9 cellular contexts compared by ENCODE assay signal in genomic region chr12:53973093-53974042, GRCh38. TPM values are rescaled to one million over a fixed set of nuclear protein-coding genes. Genes with fewer than 3 reads are reported as not detected.
DNase-seq lines count a peak whose midpoint lies in the region; ATAC-seq and TF ChIP-seq lines count a peak whose summit lies in the region.
"Had no signal": no experiment of that assay in that cellular context is flagged by ENCODE, and none has a peak within 500 bp of the region (broad histone marks: within the 10 kb centered on the region; RNA-seq: fewer than 3 reads in every experiment).

TSS of gene HOXC11 (plus strand) at chr12:53973126. CDS start at chr12:53973242, 116 bp downstream.

- H3K36me3 ChIP-seq in CD4-positive, alpha-beta memory T cell (ENCODE audit: insufficient read depth, low read length): no peaks in the 10 kb centered on the region
- H3K36me3 ChIP-seq in Karpas-422 (ENCODE audit: insufficient read depth, low read length): no peaks in the 10 kb centered on the region
- no peaks in the 10 kb centered on the region for H3K36me3 ChIP-seq in mammary epithelial cell (ENCODE audit: insufficient read depth, low read length)

- peak within 1 kb of the TSS in 6 of 7 donors; percentile 67 to 88 (median 82) for H3K27ac Mint-ChIP-seq in CD4-positive, alpha-beta memory T cell
- no peak within 1 kb of the TSS for H3K27ac Mint-ChIP-seq in neural crest cell (ENCODE audit: unreplicated experiment)

- no peaks in the 10 kb centered on the region for H3K9me3 ChIP-seq in CD4-positive, alpha-beta memory T cell (ENCODE audit: control insufficient read depth in 1 of 2, low read length in 2 of 2)
- H3K9me3 ChIP-seq in Karpas-422 (ENCODE audit: low read length) (no peaks in the 10 kb centered on the region), mammary epithelial cell (replicated peaks; ENCODE audit: insufficient read depth, low read length) (no peaks in the 10 kb centered on the region)

- BruUV-seq in mammary epithelial cell (replicated peaks; lab: Mats Ljungman, UMichigan): no TSS peak

- no peaks in the 10 kb centered on the region for H3K9me2 ChIP-seq in Karpas-422 (replicated peaks; ENCODE audit: insufficient read depth, low read length)

- H3K4me1 Mint-ChIP-seq in CD4-positive, alpha-beta memory T cell: peaks cover 4 to 31% (median 18%) of the 10 kb centered on the region in 4 donors
- H3K4me1 Mint-ChIP-seq in neural crest cell: no peaks in the 10 kb centered on the region

- H3K79me2 ChIP-seq in Karpas-422 (ENCODE audit: low read length) (no peaks in the 10 kb centered on the region), mammary epithelial cell (ENCODE audit: insufficient read depth, low read length) (no peaks in the 10 kb centered on the region)

- dilution Hi-C loops in mammary epithelial cell (cut with HindIII; ENCODE audit: low sequenced_read_pairs): no loop called here

- peak within 1 kb of the TSS; percentile 77 for H3K9ac ChIP-seq in Karpas-422 (ENCODE audit: low read length)
- H3K9ac ChIP-seq in mammary epithelial cell (ENCODE audit: insufficient read depth, low read length): no peak within 1 kb of the TSS

- H3K4me3 ChIP-seq in CD4-positive, alpha-beta memory T cell (ENCODE audit: low read length in 2 of 2): no peak within 1 kb of the TSS
- H3K4me3 ChIP-seq in Karpas-422 (ENCODE audit: low read length) (peak within 1 kb of the TSS; percentile 69; the same call in 1 of the 2 replicates), mammary epithelial cell (replicated peaks in 1 of 3; ENCODE audit: insufficient read depth in 1 of 3, low read depth in 2 of 3, low read length in 3 of 3) (peak within 1 kb of the TSS; percentile 35 to 51 (median 46))

- in situ Hi-C loops in mammary epithelial cell (cut with MboI; ENCODE audit: low sequenced_read_pairs in 2 of 2): no loop called here

- CTCF ChIA-PET in CD4-positive, alpha-beta memory T cell (lab: Charles Lee; ENCODE audit: partially characterized antibody): interaction anchor here (1.0 kb wide), 1 partner anchor 14 kb away, joined by 3 read pairs; no protein-coding TSS in a partner anchor
- CTCF ChIA-PET in mammary epithelial cell (lab: Charles Lee; ENCODE audit: low non-redundant PET): no interaction called here

- WGBS in mammary epithelial cell (ENCODE audit: low coverage, missing lambda C conversion rate): 21% methylated on average over 35 of the region's 80 CpGs

- peaks cover 69 to 78% of the 10 kb centered on the region in 2 donors for H3K27me3 Mint-ChIP-seq in CD4-positive, alpha-beta memory T cell
- H3K27me3 Mint-ChIP-seq in neural crest cell (ENCODE audit: low read depth): peaks cover 98% of the 10 kb centered on the region

- H3K27me3 ChIP-seq in CD4-positive, alpha-beta memory T cell (ENCODE audit: insufficient read depth, low read length): peaks cover 91% of the 10 kb centered on the region
- no peaks in the 10 kb centered on the region for H3K27me3 ChIP-seq in Karpas-422 (ENCODE audit: low read length)
- H3K27me3 ChIP-seq in mammary epithelial cell (ENCODE audit: insufficient read depth, low read length): peaks cover 8% of the 10 kb centered on the region

- H3K4me1 ChIP-seq in CD4-positive, alpha-beta memory T cell (ENCODE audit: insufficient read depth, low read length): peaks cover 30% of the 10 kb centered on the region
- peaks cover 29% of the 10 kb centered on the region for H3K4me1 ChIP-seq in Karpas-422 (ENCODE audit: low read length)
- H3K4me1 ChIP-seq in mammary epithelial cell (ENCODE audit: insufficient read depth, low read length): peaks cover 25% of the 10 kb centered on the region

- H3K4me2 ChIP-seq in Karpas-422 (ENCODE audit: low read depth, low read length, poor library complexity, severe bottlenecking): peak within 1 kb of the TSS; percentile 76
- peak within 1 kb of the TSS; percentile 81 for H3K4me2 ChIP-seq in mammary epithelial cell (ENCODE audit: insufficient read depth, low read depth, low read length)

- H3K4me3 Mint-ChIP-seq in CD4-positive, alpha-beta memory T cell: peak within 1 kb of the TSS in 7 of 8 donors; percentile 66 to 85 (median 77)
- peak within 1 kb of the TSS; percentile 34 for H3K4me3 Mint-ChIP-seq in neural crest cell

- H2AFZ ChIP-seq in Karpas-422 (ENCODE audit: low read length) (no peak within 1 kb of the TSS), mammary epithelial cell (ENCODE audit: low read depth, low read length) (peak within 1 kb of the TSS; percentile 90)

- no peak within 1 kb of the TSS for H3K27ac ChIP-seq in CD4-positive, alpha-beta memory T cell (ENCODE audit: low read depth, low read length)
- no peak within 1 kb of the TSS for H3K27ac ChIP-seq in Karpas-422 (ENCODE audit: low read length)
- H3K27ac ChIP-seq in mammary epithelial cell (ENCODE audit: insufficient read depth, low read depth, low read length): no peak within 1 kb of the TSS

- no peak for TF ChIP-seq CTCF in mammary epithelial cell (conservative IDR thresholded peaks at IDR 0.05 in 1 of 2, IDR thresholded peaks at IDR 0.05 in 1 of 2; ENCODE audit: extremely low read depth in 1 of 2, insufficient read depth in 1 of 2, low read depth in 1 of 2, low read length in 2 of 2)
- TF ChIP-seq CTCF in neural crest cell (conservative IDR thresholded peaks at IDR 0.05): no peak
- TF ChIP-seq CTCF in omental fat pad (IDR thresholded peaks at IDR 0.05): no peak

- ATAC-seq in GM19395 (IDR thresholded peaks at IDR 0.05; ENCODE audit: unreplicated experiment) (no peak), omental fat pad (ENCODE audit: low FRiP score) (no peak)

- intact Hi-C loops in CD4-positive, alpha-beta memory T cell (cut with micrococcal nuclease): loop anchor here (2.0 kb wide), 1 partner anchor 21 kb away; no protein-coding TSS in a partner anchor
- intact Hi-C loops in mammary epithelial cell (cut with micrococcal nuclease): no loop called here

- no peak for DNase-seq in CD4-positive, alpha-beta memory T cell
- no peak for DNase-seq in Karpas-422
- DNase-seq in mammary epithelial cell: peak; percentile 65
- DNase-seq in neural crest cell (ENCODE audit: low read depth, low spot score): no peak
- DNase-seq in erythroblast (lab: John Stamatoyannopoulos, UW): no peak
- DNase-seq in NCI-H345 treated with DMSO at 0.1 percent for 48 hours (lab: John Stamatoyannopoulos, UW; ENCODE audit: unreplicated experiment): no peak
- no peak for DNase-seq in omental fat pad (ENCODE audit: low spot score)
- DNase-seq: amniotic stem cell had no signal

- H3K9me3 Mint-ChIP-seq in CD4-positive, alpha-beta memory T cell: peaks cover 0 to 23% (median 11%) of the 10 kb centered on the region in 8 donors
- H3K9me3 Mint-ChIP-seq in neural crest cell: no peaks in the 10 kb centered on the region

- no peaks in the 10 kb centered on the region for H4K20me1 ChIP-seq in Karpas-422 (ENCODE audit: insufficient read depth, low read depth, low read length)
- no peaks in the 10 kb centered on the region for H4K20me1 ChIP-seq in mammary epithelial cell (ENCODE audit: insufficient read depth, low read length)

- peaks cover 5 to 7% of the 10 kb centered on the region in 2 donors for H3K36me3 Mint-ChIP-seq in CD4-positive, alpha-beta memory T cell
- H3K36me3 Mint-ChIP-seq in neural crest cell (ENCODE audit: low read depth): peaks cover 7% of the 10 kb centered on the region

- TF ChIP-seq POLR2A in erythroblast (IDR thresholded peaks at IDR 0.05; ENCODE audit: low read length): no peak

- POLR2A ChIA-PET in CD4-positive, alpha-beta memory T cell (lab: Charles Lee; ENCODE audit: partially characterized antibody): no interaction called here

RNA-seq across cellular contexts. Expression of gene HOXC11, which starts in this region (rescaled TPM):
- total RNA-seq in CD4-positive, alpha-beta memory T cell: not detected
- not detected for polyA plus RNA-seq in CD4-positive, alpha-beta memory T cell
- not detected in 2 replicates for total RNA-seq in Karpas-422 (2014; rRNA removed; shearing (Covaris generic); ENCODE audit: low replicate concordance)
- total RNA-seq in mammary epithelial cell (1 to 10 TPM in 1 of 2 donors, not detected in 1; 1.5 TPM), neural crest cell (not detected in 2 replicates), omental fat pad (not detected)
- polyA plus RNA-seq in mammary epithelial cell: 0.22 TPM
- not detected for polyA minus RNA-seq in mammary epithelial cell

Comparison
In these comparisons a context has a peak if more than half of its experiments do, and no peak if none do; other contexts are left out.
1. H3K4me3 ChIP-seq: peak in Karpas-422 (single experiment) and mammary epithelial cell (3 of 3); none in CD4-positive, alpha-beta memory T cell (0 of 2).